1 cellular context compared by ENCODE assay signal in genomic region chr12:117333331-117334000, GRCh38.
TF ChIP-seq lines count a peak whose summit lies in the region.

No MANE protein-coding gene starts in this region.

TF ChIP-seq in GM23338, 12 proteins besides CTCF, POLR2A, EP300 and RAD21 (continued from another document):
- TF ChIP-seq ZNF462 (CRISPR knock-in tag; IDR thresholded peaks at IDR 0.05) (no peak), NANOG (IDR thresholded peaks at IDR 0.05; ENCODE audit: borderline replicate concordance) (no peak), JUNB (IDR thresholded peaks at IDR 0.05; ENCODE audit: unreplicated experiment) (no peak), EZH2 (IDR thresholded peaks at IDR 0.05; ENCODE audit: low read depth, unreplicated experiment) (no peak)
